1 cellular context compared by ENCODE assay signal in the genomic region with DNA sequence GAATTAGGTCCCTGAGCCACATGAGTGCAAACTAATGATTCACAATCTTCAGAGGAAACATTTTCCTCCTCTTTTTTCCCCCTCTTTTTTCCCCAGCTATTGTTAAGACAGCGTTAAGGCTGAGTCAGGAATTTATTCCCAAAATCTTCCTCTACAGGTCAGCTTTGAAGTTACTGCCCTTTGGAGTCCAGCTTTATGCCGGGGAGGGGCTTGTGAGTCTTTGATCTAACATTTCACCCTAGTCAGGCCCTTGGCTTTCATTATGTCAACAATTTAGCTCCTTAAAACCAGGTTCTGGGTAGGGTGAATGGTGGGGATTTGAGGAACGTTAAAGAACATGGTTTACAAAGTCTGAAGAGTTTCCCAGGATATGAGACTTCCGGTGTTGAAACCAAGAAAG.
TF ChIP-seq lines count a peak whose summit lies in the region.

No MANE protein-coding gene starts in this region.

TF ChIP-seq in H1, 55 proteins besides CTCF, POLR2A, EP300 and RAD21:
- no peak for TF ChIP-seq GTF2F1 (IDR thresholded peaks at IDR 0.05; ENCODE audit: borderline replicate concordance, low read depth, low read length)
- no peak for TF ChIP-seq SIRT6 (IDR thresholded peaks at IDR 0.05; ENCODE audit: low read length)
- TF ChIP-seq POLR2AphosphoS5 (IDR thresholded peaks at IDR 0.05; ENCODE audit: low read depth, low read length): no peak
- TF ChIP-seq, protein P1, sequence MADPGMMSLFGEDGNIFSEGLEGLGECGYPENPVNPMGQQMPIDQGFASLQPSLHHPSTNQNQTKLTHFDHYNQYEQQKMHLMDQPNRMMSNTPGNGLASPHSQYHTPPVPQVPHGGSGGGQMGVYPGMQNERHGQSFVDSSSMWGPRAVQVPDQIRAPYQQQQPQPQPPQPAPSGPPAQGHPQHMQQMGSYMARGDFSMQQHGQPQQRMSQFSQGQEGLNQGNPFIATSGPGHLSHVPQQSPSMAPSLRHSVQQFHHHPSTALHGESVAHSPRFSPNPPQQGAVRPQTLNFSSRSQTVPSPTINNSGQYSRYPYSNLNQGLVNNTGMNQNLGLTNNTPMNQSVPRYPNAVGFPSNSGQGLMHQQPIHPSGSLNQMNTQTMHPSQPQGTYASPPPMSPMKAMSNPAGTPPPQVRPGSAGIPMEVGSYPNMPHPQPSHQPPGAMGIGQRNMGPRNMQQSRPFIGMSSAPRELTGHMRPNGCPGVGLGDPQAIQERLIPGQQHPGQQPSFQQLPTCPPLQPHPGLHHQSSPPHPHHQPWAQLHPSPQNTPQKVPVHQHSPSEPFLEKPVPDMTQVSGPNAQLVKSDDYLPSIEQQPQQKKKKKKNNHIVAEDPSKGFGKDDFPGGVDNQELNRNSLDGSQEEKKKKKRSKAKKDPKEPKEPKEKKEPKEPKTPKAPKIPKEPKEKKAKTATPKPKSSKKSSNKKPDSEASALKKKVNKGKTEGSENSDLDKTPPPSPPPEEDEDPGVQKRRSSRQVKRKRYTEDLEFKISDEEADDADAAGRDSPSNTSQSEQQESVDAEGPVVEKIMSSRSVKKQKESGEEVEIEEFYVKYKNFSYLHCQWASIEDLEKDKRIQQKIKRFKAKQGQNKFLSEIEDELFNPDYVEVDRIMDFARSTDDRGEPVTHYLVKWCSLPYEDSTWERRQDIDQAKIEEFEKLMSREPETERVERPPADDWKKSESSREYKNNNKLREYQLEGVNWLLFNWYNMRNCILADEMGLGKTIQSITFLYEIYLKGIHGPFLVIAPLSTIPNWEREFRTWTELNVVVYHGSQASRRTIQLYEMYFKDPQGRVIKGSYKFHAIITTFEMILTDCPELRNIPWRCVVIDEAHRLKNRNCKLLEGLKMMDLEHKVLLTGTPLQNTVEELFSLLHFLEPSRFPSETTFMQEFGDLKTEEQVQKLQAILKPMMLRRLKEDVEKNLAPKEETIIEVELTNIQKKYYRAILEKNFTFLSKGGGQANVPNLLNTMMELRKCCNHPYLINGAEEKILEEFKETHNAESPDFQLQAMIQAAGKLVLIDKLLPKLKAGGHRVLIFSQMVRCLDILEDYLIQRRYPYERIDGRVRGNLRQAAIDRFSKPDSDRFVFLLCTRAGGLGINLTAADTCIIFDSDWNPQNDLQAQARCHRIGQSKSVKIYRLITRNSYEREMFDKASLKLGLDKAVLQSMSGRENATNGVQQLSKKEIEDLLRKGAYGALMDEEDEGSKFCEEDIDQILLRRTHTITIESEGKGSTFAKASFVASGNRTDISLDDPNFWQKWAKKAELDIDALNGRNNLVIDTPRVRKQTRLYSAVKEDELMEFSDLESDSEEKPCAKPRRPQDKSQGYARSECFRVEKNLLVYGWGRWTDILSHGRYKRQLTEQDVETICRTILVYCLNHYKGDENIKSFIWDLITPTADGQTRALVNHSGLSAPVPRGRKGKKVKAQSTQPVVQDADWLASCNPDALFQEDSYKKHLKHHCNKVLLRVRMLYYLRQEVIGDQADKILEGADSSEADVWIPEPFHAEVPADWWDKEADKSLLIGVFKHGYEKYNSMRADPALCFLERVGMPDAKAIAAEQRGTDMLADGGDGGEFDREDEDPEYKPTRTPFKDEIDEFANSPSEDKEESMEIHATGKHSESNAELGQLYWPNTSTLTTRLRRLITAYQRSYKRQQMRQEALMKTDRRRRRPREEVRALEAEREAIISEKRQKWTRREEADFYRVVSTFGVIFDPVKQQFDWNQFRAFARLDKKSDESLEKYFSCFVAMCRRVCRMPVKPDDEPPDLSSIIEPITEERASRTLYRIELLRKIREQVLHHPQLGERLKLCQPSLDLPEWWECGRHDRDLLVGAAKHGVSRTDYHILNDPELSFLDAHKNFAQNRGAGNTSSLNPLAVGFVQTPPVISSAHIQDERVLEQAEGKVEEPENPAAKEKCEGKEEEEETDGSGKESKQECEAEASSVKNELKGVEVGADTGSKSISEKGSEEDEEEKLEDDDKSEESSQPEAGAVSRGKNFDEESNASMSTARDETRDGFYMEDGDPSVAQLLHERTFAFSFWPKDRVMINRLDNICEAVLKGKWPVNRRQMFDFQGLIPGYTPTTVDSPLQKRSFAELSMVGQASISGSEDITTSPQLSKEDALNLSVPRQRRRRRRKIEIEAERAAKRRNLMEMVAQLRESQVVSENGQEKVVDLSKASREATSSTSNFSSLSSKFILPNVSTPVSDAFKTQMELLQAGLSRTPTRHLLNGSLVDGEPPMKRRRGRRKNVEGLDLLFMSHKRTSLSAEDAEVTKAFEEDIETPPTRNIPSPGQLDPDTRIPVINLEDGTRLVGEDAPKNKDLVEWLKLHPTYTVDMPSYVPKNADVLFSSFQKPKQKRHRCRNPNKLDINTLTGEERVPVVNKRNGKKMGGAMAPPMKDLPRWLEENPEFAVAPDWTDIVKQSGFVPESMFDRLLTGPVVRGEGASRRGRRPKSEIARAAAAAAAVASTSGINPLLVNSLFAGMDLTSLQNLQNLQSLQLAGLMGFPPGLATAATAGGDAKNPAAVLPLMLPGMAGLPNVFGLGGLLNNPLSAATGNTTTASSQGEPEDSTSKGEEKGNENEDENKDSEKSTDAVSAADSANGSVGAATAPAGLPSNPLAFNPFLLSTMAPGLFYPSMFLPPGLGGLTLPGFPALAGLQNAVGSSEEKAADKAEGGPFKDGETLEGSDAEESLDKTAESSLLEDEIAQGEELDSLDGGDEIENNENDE (IDR thresholded peaks at IDR 0.05; ENCODE audit: insufficient replicate concordance, low read length): no peak
- no peak for TF ChIP-seq RXRA (IDR thresholded peaks at IDR 0.05; ENCODE audit: insufficient read depth, low read depth, low read length)
